29 cellular contexts compared by ENCODE assay signal in the genomic region with DNA sequence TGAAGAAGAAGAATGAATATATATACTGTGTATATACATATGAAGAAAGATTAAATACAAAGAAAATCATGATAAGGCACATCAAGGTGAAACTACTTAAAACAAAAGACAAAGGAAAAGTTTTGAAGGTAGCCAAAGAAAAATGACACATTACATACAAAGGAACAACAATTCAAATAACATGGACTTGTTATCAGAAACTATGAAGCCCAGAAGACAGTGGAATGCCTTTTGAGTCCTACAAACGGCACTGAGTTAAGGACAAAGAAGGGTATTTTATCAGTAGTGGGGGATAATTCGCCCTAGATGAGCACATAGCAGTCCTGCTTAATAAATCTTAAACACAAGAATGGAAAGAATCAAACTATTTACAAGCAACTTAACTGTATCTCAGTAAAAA.
"Had no signal": no experiment of that assay in that cellular context is flagged by ENCODE, and none has a peak within 500 bp of the region (broad histone marks: within the 10 kb centered on the region; RNA-seq: fewer than 3 reads in every experiment).

No MANE protein-coding gene starts in this region.

- H3K9me3 Mint-ChIP-seq: stimulated activated effector memory CD8-positive, alpha-beta T cell treated with anti-CD3 and anti-CD28 coated beads, Interleukin-12 subunit alpha, Interleukin-12 subunit beta, amount 100 ng/mL, for 72 hours; stimulated activated naive CD8-positive, alpha-beta T cell treated with anti-CD3 and anti-CD28 coated beads, Interleukin-15, amount 100 ng/mL, for 72 hours; stimulated activated naive CD8-positive, alpha-beta T cell treated with anti-CD3 and anti-CD28 coated beads, Interleukin-15, Interleukin-2, amounts not matched to agents 100 ng/mL and 50 ng/mL, for 24 hours; type B pancreatic cell had no signal

- H3K36me3 ChIP-seq: stomach, suprapubic skin, thoracic aorta, thyroid gland, tibial artery, tibial nerve, transverse colon, upper lobe of left lung, upper lobe of right lung, uterus, vagina had no signal

- FAIRE-seq: urothelium cell line had no signal

- H3K4me1 ChIP-seq: stomach, suprapubic skin, testis, thyroid gland, tibial artery, tibial nerve, transverse colon, upper lobe of left lung, upper lobe of right lung, uterus, vagina had no signal

- H3K27ac ChIP-seq: stomach, suprapubic skin, testis, thoracic aorta, thyroid gland, tibial artery, tibial nerve, transverse colon, upper lobe of left lung, upper lobe of right lung, uterus, vagina had no signal

- H3K4me1 Mint-ChIP-seq: stimulated activated effector memory CD8-positive, alpha-beta T cell treated with anti-CD3 and anti-CD28 coated beads, Interleukin-12 subunit alpha, Interleukin-12 subunit beta, amount 100 ng/mL, for 72 hours; stimulated activated memory B cell treated with anti-CD40 and anti-IgM and Interleukin-4, amounts not matched to agents 10 μg/mL and 1 μg/mL and 100 μg/mL, for 72 hours; stimulated activated naive B cell treated with anti-CD40 and anti-IgM and Interleukin-4, amounts not matched to agents 10 μg/mL and 1 μg/mL and 100 μg/mL, for 72 hours; stimulated activated naive CD8-positive, alpha-beta T cell treated with anti-CD3 and anti-CD28 coated beads, Interleukin-15, amount 100 ng/mL, for 72 hours had no signal

- H3K27ac Mint-ChIP-seq: stimulated activated effector memory CD8-positive, alpha-beta T cell treated with anti-CD3 and anti-CD28 coated beads, Interleukin-12 subunit alpha, Interleukin-12 subunit beta, amount 100 ng/mL, for 72 hours; stimulated activated memory B cell treated with anti-CD40 and anti-IgM and Interleukin-4, amounts not matched to agents 10 μg/mL and 1 μg/mL and 100 μg/mL, for 72 hours; stimulated activated naive B cell treated with anti-CD40 and anti-IgM and Interleukin-4, amounts not matched to agents 10 μg/mL and 1 μg/mL and 100 μg/mL, for 72 hours; stimulated activated naive CD8-positive, alpha-beta T cell treated with anti-CD3 and anti-CD28 coated beads, Interleukin-15, amount 100 ng/mL, for 72 hours; stimulated activated naive CD8-positive, alpha-beta T cell treated with anti-CD3 and anti-CD28 coated beads, Interleukin-15, Interleukin-2, amounts not matched to agents 100 ng/mL and 50 ng/mL, for 24 hours; type B pancreatic cell had no signal

- ATAC-seq: stimulated activated effector memory CD8-positive, alpha-beta T cell treated with anti-CD3 and anti-CD28 coated beads, Interleukin-12 subunit alpha, Interleukin-12 subunit beta, amount 100 ng/mL, for 72 hours; stimulated activated memory B cell treated with anti-CD40 and anti-IgM and Interleukin-4, amounts not matched to agents 10 μg/mL and 1 μg/mL and 100 μg/mL, for 72 hours; stimulated activated naive B cell treated with anti-CD40 and anti-IgM and Interleukin-4, amounts not matched to agents 10 μg/mL and 1 μg/mL and 100 μg/mL, for 72 hours; stimulated activated naive CD8-positive, alpha-beta T cell treated with anti-CD3 and anti-CD28 coated beads, Interleukin-15, amount 100 ng/mL, for 72 hours; stimulated activated naive CD8-positive, alpha-beta T cell treated with anti-CD3 and anti-CD28 coated beads, Interleukin-15, Interleukin-2, amounts not matched to agents 100 U/mL and 50 U/mL, for 24 hours; upper lobe of right lung had no signal

- H3K27me3 ChIP-seq: stomach, suprapubic skin, testis, thyroid gland, tibial artery, tibial nerve, transverse colon, upper lobe of left lung, upper lobe of right lung, uterus, vagina had no signal

- H3K27me3 Mint-ChIP-seq: stimulated activated memory B cell treated with anti-CD40 and anti-IgM and Interleukin-4, amounts not matched to agents 10 μg/mL and 1 μg/mL and 100 μg/mL, for 72 hours; stimulated activated naive CD8-positive, alpha-beta T cell treated with anti-CD3 and anti-CD28 coated beads, Interleukin-15, amount 100 ng/mL, for 72 hours; type B pancreatic cell had no signal

- H3K4me3 ChIP-seq: stomach, suprapubic skin, testis, thoracic aorta, thyroid gland, tibial artery, tibial nerve, transverse colon, upper lobe of left lung, upper lobe of right lung, uterus, vagina had no signal

- DNase-seq: stimulated activated CD4-positive, alpha-beta T cell treated with anti-CD3 and anti-CD28 coated beads, Interleukin-2, amount 100 ng/mL, for 48 hours; stimulated activated CD4-positive, alpha-beta T cell treated with anti-CD3 and anti-CD28 coated beads, Interleukin-4, amount 100 ng/mL, for 1 hour; stimulated activated CD4-positive, alpha-beta T cell treated with anti-CD3 and anti-CD28 coated beads, Interleukin-4, amount 100 ng/mL, for 24 hours; stimulated activated CD4-positive, alpha-beta T cell treated with anti-CD3 and anti-CD28 coated beads, Interleukin-4, amount 100 ng/mL, for 4 hours; stimulated activated CD8-positive, alpha-beta memory T cell treated with anti-CD3 and anti-CD28 coated beads, Interleukin-4, amount 100 ng/mL, for 48 hours; stimulated activated naive B cell treated with anti-CD40 and anti-IgM and Interleukin-4, amounts not matched to agents 10 μg/mL and 1 μg/mL and 100 μg/mL, for 72 hours; stimulated activated naive CD4-positive, alpha-beta T cell; stimulated activated naive CD4-positive, alpha-beta T cell treated with Interleukin-2 at 50 U/mL for 16 hours; stimulated activated naive CD8-positive, alpha-beta T cell treated with anti-CD3 and anti-CD28 coated beads, Interleukin-15, amount 100 ng/mL, for 72 hours; stimulated activated naive CD8-positive, alpha-beta T cell treated with anti-CD3 and anti-CD28 coated beads, Interleukin-15, Interleukin-2, amounts not matched to agents 100 U/mL and 50 U/mL, for 24 hours; stomach; substantia nigra; testis; thyroid gland; tibial artery; transverse colon; trophoblast cell; upper lobe of left lung; upper lobe of right lung; uterus had no signal

- H3K9me3 ChIP-seq: stomach, suprapubic skin, testis, thoracic aorta, thyroid gland, tibial artery, tibial nerve, transverse colon, upper lobe of left lung, upper lobe of right lung, uterus, vagina had no signal

- H3K36me3 Mint-ChIP-seq: stimulated activated effector memory CD8-positive, alpha-beta T cell treated with anti-CD3 and anti-CD28 coated beads, Interleukin-12 subunit alpha, Interleukin-12 subunit beta, amount 100 ng/mL, for 72 hours; stimulated activated memory B cell treated with anti-CD40 and anti-IgM and Interleukin-4, amounts not matched to agents 10 μg/mL and 1 μg/mL and 100 μg/mL, for 72 hours; stimulated activated naive B cell treated with anti-CD40 and anti-IgM and Interleukin-4, amounts not matched to agents 10 μg/mL and 1 μg/mL and 100 μg/mL, for 72 hours; type B pancreatic cell had no signal

- H3K4me3 Mint-ChIP-seq: stimulated activated effector memory CD8-positive, alpha-beta T cell treated with anti-CD3 and anti-CD28 coated beads, Interleukin-12 subunit alpha, Interleukin-12 subunit beta, amount 100 ng/mL, for 72 hours; stimulated activated memory B cell treated with anti-CD40 and anti-IgM and Interleukin-4, amounts not matched to agents 10 μg/mL and 1 μg/mL and 100 μg/mL, for 72 hours; stimulated activated naive B cell treated with anti-CD40 and anti-IgM and Interleukin-4, amounts not matched to agents 10 μg/mL and 1 μg/mL and 100 μg/mL, for 72 hours; stimulated activated naive CD8-positive, alpha-beta T cell treated with anti-CD3 and anti-CD28 coated beads, Interleukin-15, amount 100 ng/mL, for 72 hours; stimulated activated naive CD8-positive, alpha-beta T cell treated with anti-CD3 and anti-CD28 coated beads, Interleukin-15, Interleukin-2, amounts not matched to agents 100 ng/mL and 50 ng/mL, for 24 hours; type B pancreatic cell had no signal
